In genomic region chr13:48643159-48643558, GRCh38 we compare ENCODE assay signal across 30 cellular contexts. TPM values are rescaled to one million over a fixed set of nuclear protein-coding genes. Genes with fewer than 3 reads are reported as not detected.
"Had no signal": no experiment of that assay in that cellular context is flagged by ENCODE, and none has a peak within 500 bp of the region (broad histone marks: within the 10 kb centered on the region; RNA-seq: fewer than 3 reads in every experiment).

No MANE protein-coding gene starts in this region.

- H3K4me3 Mint-ChIP-seq: activated B cell treated with CpG ODN at 0.5 μM for 24 hours; activated CD4-positive, alpha-beta T cell treated with anti-CD3 and anti-CD28 coated beads for 36 hours; activated naive CD8-positive, alpha-beta T cell; activated T-cell treated with anti-CD3 and anti-CD28 coated beads, Interleukin-2, amount 50 U/mL, for 4 hours; memory B cell; neural crest cell had no signal

- H3K27ac ChIP-seq: adrenal gland, ascending aorta, gastroesophageal sphincter, sigmoid colon, testis, uterus had no signal

- H3K27ac Mint-ChIP-seq: activated B cell treated with CpG ODN at 0.5 μM for 24 hours; activated CD4-positive, alpha-beta T cell treated with anti-CD3 and anti-CD28 coated beads for 36 hours; activated naive CD8-positive, alpha-beta T cell; activated T-helper 2 cell treated with anti-CD3 and anti-CD28 coated beads, Interferon-gamma antibody, Interleukin-2, Interleukin-4, amounts not matched to agents 10 μg/mL and 5 μg/mL and 100 μg/mL, durations not matched to agents 14 hours and 24 hours and 36 hours; memory B cell had no signal

- DNase-seq: activated B cell treated with CpG ODN at 0.5 μM for 24 hours; activated CD4-positive, alpha-beta T cell treated with anti-CD3 and anti-CD28 coated beads for 36 hours; activated CD4-positive, alpha-beta T cell treated with anti-CD3 and anti-CD28 coated beads, Interleukin-2, amount 50 U/mL, for 48 hours; activated CD8-positive, alpha-beta memory T cell treated with anti-CD3 and anti-CD28 coated beads, Interleukin-2, amount 50 U/mL, for 48 hours; activated naive CD4-positive, alpha-beta T cell; activated T-cell treated with anti-CD3 and anti-CD28 coated beads, Interleukin-2, amount 50 U/mL, for 4 hours; adrenal gland; central memory CD4-positive, alpha-beta T cell; effector memory CD4-positive, alpha-beta T cell; hypothalamus; left ventricle myocardium superior; occipital lobe; posterior cingulate gyrus; sigmoid colon; stimulated activated CD4-positive, alpha-beta T cell treated with anti-CD3 and anti-CD28 coated beads, Interleukin-2, amount 100 ng/mL, for 48 hours; stimulated activated CD8-positive, alpha-beta memory T cell treated with anti-CD3 and anti-CD28 coated beads, Interleukin-4, amount 100 ng/mL, for 48 hours; stimulated activated naive CD4-positive, alpha-beta T cell; T-helper 9 cell; testis; trophoblast cell; uterus had no signal

- H3K4me1 ChIP-seq: adrenal gland, ascending aorta, gastroesophageal sphincter, sigmoid colon, testis, uterus had no signal

- H3K36me3 Mint-ChIP-seq: memory B cell had no signal

- H3K4me3 ChIP-seq: adrenal gland, ascending aorta, gastroesophageal sphincter, sigmoid colon, testis, uterus had no signal

- H3K9me3 ChIP-seq: adrenal gland, ascending aorta, gastroesophageal sphincter, sigmoid colon, testis, uterus had no signal

- H3K4me1 Mint-ChIP-seq: activated B cell treated with CpG ODN at 0.5 μM for 24 hours, memory B cell, neural crest cell had no signal

- H3K9me3 Mint-ChIP-seq: activated T-cell treated with anti-CD3 and anti-CD28 coated beads, Interleukin-2, amount 50 U/mL, for 4 hours had no signal

- ATAC-seq: activated CD4-positive, alpha-beta T cell treated with anti-CD3 and anti-CD28 coated beads for 36 hours; activated T-cell treated with anti-CD3 and anti-CD28 coated beads, Interleukin-2, amount 50 U/mL, for 4 hours; esophagus mucosa; gastroesophageal sphincter; left ventricle myocardium superior had no signal

- H3K27me3 ChIP-seq: adrenal gland, ascending aorta, gastroesophageal sphincter, sigmoid colon, testis, uterus had no signal

- H3K36me3 ChIP-seq: adrenal gland, ascending aorta, gastroesophageal sphincter, sigmoid colon, uterus had no signal

- H3K27me3 Mint-ChIP-seq: activated CD4-positive, alpha-beta T cell treated with anti-CD3 and anti-CD28 coated beads for 36 hours; activated naive CD8-positive, alpha-beta T cell had no signal

RNA-seq across cellular contexts. Expression of gene CYSLTR2, which starts 10.6 kb away (rescaled TPM):
- total RNA-seq: dermis microvascular lymphatic vessel endothelial cell, myocyte, neural crest cell had no signal
